In the genomic region with DNA sequence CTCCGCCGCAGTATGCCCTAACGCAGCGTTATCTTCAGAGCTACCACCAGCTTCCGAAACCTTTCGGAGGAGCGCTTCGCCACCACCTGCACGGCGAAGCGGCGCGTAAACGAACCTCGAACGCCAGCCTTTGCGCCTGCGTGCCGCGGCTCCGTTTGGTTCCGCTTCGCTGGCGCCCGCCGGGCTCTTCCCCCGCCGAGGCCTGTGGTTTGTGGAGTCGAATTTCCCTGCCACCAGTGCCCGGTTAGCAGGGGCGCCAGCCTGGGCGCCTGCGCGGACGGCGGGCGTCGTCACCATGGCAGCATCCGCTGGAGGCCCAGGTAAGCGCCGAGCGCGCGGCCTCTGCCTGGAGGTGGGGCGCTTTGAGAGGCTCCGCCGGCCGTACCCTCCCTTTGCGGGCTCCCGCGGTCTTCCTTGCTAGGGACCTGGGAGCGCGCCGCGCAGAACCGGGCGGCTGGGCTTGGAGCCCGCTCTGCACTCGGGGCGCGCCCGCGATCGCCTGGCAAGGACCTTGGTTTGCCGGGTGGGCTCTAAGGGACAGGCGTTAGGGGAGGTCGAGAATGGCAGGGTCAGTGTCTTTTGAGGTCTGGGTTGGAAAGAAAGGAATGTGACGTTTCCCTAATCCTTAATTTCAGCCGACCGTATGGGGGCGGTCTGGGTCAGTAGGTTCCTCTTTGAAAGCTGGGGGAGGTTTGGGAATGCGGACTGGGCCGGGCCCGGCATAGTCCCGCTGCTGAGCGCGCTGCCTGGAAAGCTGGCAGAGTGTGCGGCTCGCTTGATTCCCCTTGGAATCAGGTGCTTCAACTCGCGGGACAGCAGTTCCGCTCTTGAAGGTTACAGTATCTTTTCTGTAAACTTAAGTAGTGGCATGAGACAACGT, we compare ENCODE assay signal across 8 cellular contexts. TPM values are rescaled to one million over a fixed set of nuclear protein-coding genes. Genes with fewer than 3 reads are reported as not detected.
A peak's percentile ranks its signal among the peaks of the same experiment; 100 is the strongest.
DNase-seq lines count a peak whose midpoint lies in the region; ATAC-seq, FAIRE-seq and TF ChIP-seq lines count a peak whose summit lies in the region.

A gene with protein sequence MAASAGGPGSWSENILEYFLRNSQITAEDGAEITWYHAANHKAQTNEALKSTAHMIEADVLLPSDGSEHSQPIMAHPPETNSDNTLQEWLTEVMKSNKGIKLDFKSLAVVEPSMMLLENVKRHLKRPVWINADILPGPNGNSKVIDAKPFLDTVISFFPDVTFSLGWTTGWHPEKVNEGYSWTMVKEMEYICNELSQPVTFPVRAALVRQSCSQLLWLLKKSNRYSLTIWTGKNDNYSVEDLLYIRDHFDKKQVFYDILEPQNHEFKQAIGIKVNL (plus strand): TSS at position 272 of the 880 bp plus-strand sequence. CDS start 24 bp downstream, at position 296.

- H3K4me3 Mint-ChIP-seq in activated B cell treated with CpG ODN at 0.5 μM for 24 hours (peak within 1 kb of the TSS; percentile 78), immature natural killer cell (peak within 1 kb of the TSS; percentile 34 to 75 (median 62))

- H3K4me3 ChIP-seq in AG04449 (ENCODE audit: low read depth, low read length) (peak within 1 kb of the TSS; percentile 83), small intestine (ENCODE audit: low read depth in 1 of 2, low read length in 2 of 2) (peak within 1 kb of the TSS; percentile 49 to 61)

- 0 to 1% (median 1%) methylated on average over 79 to 83 of the region's 83 CpGs for WGBS in small intestine, 3 donors

- POLR2A ChIA-PET in AG04449 (lab: Yijun Ruan, JAX) (no interaction called here), activated B cell treated with CpG ODN at 0.5 μM for 24 hours (lab: Charles Lee) (no interaction called here)

- peaks cover 37% of the 10 kb centered on the region for H3K27me3 Mint-ChIP-seq in activated B cell treated with CpG ODN at 0.5 μM for 24 hours
- H3K27me3 Mint-ChIP-seq in immature natural killer cell (ENCODE audit: low read depth in 3 of 3) = peaks cover 10 to 26% (median 10%) of the 10 kb centered on the region in 3 donors

- H3K27ac Mint-ChIP-seq in activated B cell treated with CpG ODN at 0.5 μM for 24 hours (no peak within 1 kb of the TSS), immature natural killer cell (no peak within 1 kb of the TSS)

- peaks cover 19% of the 10 kb centered on the region for H3K4me1 Mint-ChIP-seq in activated B cell treated with CpG ODN at 0.5 μM for 24 hours
- H3K4me1 Mint-ChIP-seq in immature natural killer cell = peaks cover 11 to 16% of the 10 kb centered on the region in 2 donors

- intact Hi-C loops in activated B cell treated with CpG ODN at 0.5 μM for 24 hours (cut with micrococcal nuclease) = loop anchor here (5.0 kb wide), 3 partner anchors 81 to 231 kb away; partner anchors contain the start of genes SERINC5 and ZFYVE16

- CTCF ChIA-PET in AG04449 (lab: Yijun Ruan, JAX) (interaction anchor here (0.6 to 1.8 kb wide), 3 partner anchors 28 to 184 kb away, joined by 3 to 9 read pairs (median 3); no protein-coding TSS in a partner anchor), activated B cell treated with CpG ODN at 0.5 μM for 24 hours (lab: Charles Lee) (no interaction called here)

- no peak for DNase-seq in AG04449 (ENCODE audit: low read depth, low spot score)
- DNase-seq in NCI-H2196 (lab: John Stamatoyannopoulos, UW; ENCODE audit: unreplicated experiment) = peak; percentile 87
- peak; percentile 60 for DNase-seq in activated B cell treated with CpG ODN at 0.5 μM for 24 hours
- peak in 60 of 61 donors; percentile 29 to 94 (median 80) for DNase-seq in caudate nucleus (lab: John Stamatoyannopoulos, UW)
- DNase-seq in immature natural killer cell = peak in 2 of 3 donors; percentile 2 to 14
- peak; percentile 93 for DNase-seq in small intestine

- H3K27me3 ChIP-seq in small intestine (ENCODE audit: control insufficient read depth in 2 of 2, insufficient read depth in 2 of 2, low read length in 2 of 2) = no peaks in the 10 kb centered on the region

- peaks cover 0 to 2% of the 10 kb centered on the region in 2 donors for H3K4me1 ChIP-seq in small intestine (ENCODE audit: control insufficient read depth in 2 of 2, insufficient read depth in 1 of 2, low read depth in 1 of 2, low read length in 1 of 2)

- no peaks in the 10 kb centered on the region for H3K9me3 ChIP-seq in small intestine (ENCODE audit: control insufficient read depth, low read depth)

- peak; percentile 22 for TF ChIP-seq CTCF in AG04449 (IDR thresholded peaks at IDR 0.05; ENCODE audit: insufficient read depth, low read length, missing control alignments)
- no peak for TF ChIP-seq CTCF in activated B cell treated with CpG ODN at 0.5 μM for 24 hours (IDR thresholded peaks at IDR 0.05)

- no peak for FAIRE-seq in small intestine (lab: Jason Lieb, UNC)

- H3K36me3 Mint-ChIP-seq in activated B cell treated with CpG ODN at 0.5 μM for 24 hours (ENCODE audit: low read depth) = peaks cover 3% of the 10 kb centered on the region
- peaks cover 0 to 7% (median 5%) of the 10 kb centered on the region in 3 donors for H3K36me3 Mint-ChIP-seq in immature natural killer cell

- ATAC-seq in GM18873 (IDR thresholded peaks at IDR 0.05; ENCODE audit: low FRiP score, unreplicated experiment) (peak; percentile 83), HG03139 (IDR thresholded peaks at IDR 0.05; ENCODE audit: unreplicated experiment) (peak; percentile 81), activated B cell treated with CpG ODN at 0.5 μM for 24 hours (ENCODE audit: low read depth) (peak; percentile 87)

- no peaks in the 10 kb centered on the region for H3K36me3 ChIP-seq in small intestine (ENCODE audit: control insufficient read depth in 2 of 2, insufficient read depth in 2 of 2, low read length in 2 of 2)

- H3K27ac ChIP-seq in caudate nucleus (ENCODE audit: low read depth, low read length) (peak within 1 kb of the TSS; percentile 84), small intestine (ENCODE audit: low read depth in 1 of 2, low read length in 1 of 2) (peak within 1 kb of the TSS; percentile 49 to 87)

- peaks cover 13% of the 10 kb centered on the region for H3K9me3 Mint-ChIP-seq in activated B cell treated with CpG ODN at 0.5 μM for 24 hours
- H3K9me3 Mint-ChIP-seq in immature natural killer cell = peaks cover 0 to 17% (median 6%) of the 10 kb centered on the region in 6 donors

RNA-seq across cellular contexts. Expression of the gene that starts here (rescaled TPM):
- total RNA-seq in activated B cell treated with CpG ODN at 0.5 μM for 24 hours = 0.47 TPM in 1 of 2 replicates, not detected in the other
- polyA plus RNA-seq in immature natural killer cell (not detected), small intestine (1 to 10 TPM in 1 of 3 donors, under 1 TPM in 1, not detected in 1; 0.73 to 1.1 TPM)

Comparison
In these comparisons a context has a peak if more than half of its experiments do, and no peak if none do; other contexts are left out.
1. Peak in DNase-seq and ATAC-seq in activated B cell treated with CpG ODN at 0.5 μM for 24 hours; RNA of the gene not detected or under 1 TPM.
2. Peak in DNase-seq in immature natural killer cell; RNA of the gene not detected or under 1 TPM.